ENCODE assay signal across 8 cellular contexts in genomic region chr7:36440880-36441279, GRCh38. TPM values are rescaled to one million over a fixed set of nuclear protein-coding genes. Genes with fewer than 3 reads are reported as not detected.
A peak's percentile ranks its signal among the peaks of the same experiment; 100 is the strongest.
DNase-seq lines count a peak whose midpoint lies in the region; ATAC-seq and TF ChIP-seq lines count a peak whose summit lies in the region.

No MANE protein-coding gene starts in this region.

- no peak overlapping the region for H3K18ac ChIP-seq in IMR-90 (ENCODE audit: low read depth, low read length)

- peak; percentile 24 for TF ChIP-seq CTCF in CD4-positive, alpha-beta T cell (IDR thresholded peaks at IDR 0.05)
- TF ChIP-seq CTCF in IMR-90 (conservative IDR thresholded peaks at IDR 0.05; ENCODE audit: low read depth, low read length) (peak; percentile 56), WERI-Rb-1 (IDR thresholded peaks at IDR 0.05; ENCODE audit: low read depth, low read length) (no peak)

- no peak overlapping the region for H3K4ac ChIP-seq in IMR-90 (ENCODE audit: low read depth, low read length)

- H3K9me3 ChIP-seq in CD4-positive, alpha-beta T cell (ENCODE audit: control insufficient read depth, low read length), result no peaks in the 10 kb centered on the region
- H3K9me3 ChIP-seq in IMR-90 (ENCODE audit: control insufficient read depth, insufficient read depth, low read length) (no peaks in the 10 kb centered on the region), WERI-Rb-1 (ENCODE audit: severe bottlenecking) (no peaks in the 10 kb centered on the region)

- peaks cover 7% of the 10 kb centered on the region; the same call in 1 of the 2 replicates for H3K36me3 ChIP-seq in IMR-90 (ENCODE audit: control insufficient read depth, insufficient read depth, low read length)
- peaks cover 35% of the 10 kb centered on the region for H3K36me3 ChIP-seq in WERI-Rb-1

- no peaks in the 10 kb centered on the region; the same call in 1 of the 2 replicates for H3K9me1 ChIP-seq in IMR-90 (ENCODE audit: insufficient read depth, low read length)

- H3K4me3 ChIP-seq in IMR-90 (ENCODE audit: insufficient read depth, low read depth, low read length), result no peak overlapping the region
- no peak overlapping the region for H3K4me3 ChIP-seq in WERI-Rb-1 (ENCODE audit: low read depth, low read length)

- no peak overlapping the region for H3K4me2 ChIP-seq in IMR-90 (ENCODE audit: low read depth, low read length)

- TF ChIP-seq POLR2A in IMR-90 (IDR thresholded peaks at IDR 0.05; ENCODE audit: low read depth, low read length), result no peak

- WGBS in IMR-90 (ENCODE audit: extremely low coverage in 2 of 2, insufficient read length in 1 of 2), 2 experiments, result no CpG with 5 or more reads among the region's 3 CpGs

- H2AK9ac ChIP-seq in IMR-90 (replicated peaks; ENCODE audit: low read depth, low read length, poor library complexity), result no peak overlapping the region

- H3K9ac ChIP-seq in IMR-90 (ENCODE audit: low read depth, low read length), result no peak overlapping the region

- DNase-seq in CD4-positive, alpha-beta T cell, result no peak
- DNase-seq in IMR-90 (peak; percentile 46), WERI-Rb-1 (no peak), left lobe of liver (ENCODE audit: low spot score) (no peak)
- no peak for DNase-seq in effector CD4-positive, alpha-beta T cell

- H3K27ac ChIP-seq in CD4-positive, alpha-beta T cell (ENCODE audit: low read depth, low read length), result no peak overlapping the region
- H3K27ac ChIP-seq in IMR-90 (ENCODE audit: insufficient read depth, low read length) (no peak overlapping the region), WERI-Rb-1 (peak overlapping the region; percentile 65)

- ATAC-seq in CD4-positive, alpha-beta T cell (ENCODE audit: poor library complexity), result no peak
- ATAC-seq in IMR-90 (ENCODE audit: low read depth) (peak; percentile 82), left lobe of liver (peak; percentile 76), HG02840 (IDR thresholded peaks at IDR 0.05; ENCODE audit: low FRiP score, unreplicated experiment) (no peak), HG02981 (IDR thresholded peaks at IDR 0.05; ENCODE audit: unreplicated experiment) (no peak), HG03139 (IDR thresholded peaks at IDR 0.05; ENCODE audit: unreplicated experiment) (no peak)

- BruUV-seq in IMR-90 (replicated peaks; lab: Mats Ljungman, UMichigan), result no TSS peak

- H3K27me3 Mint-ChIP-seq in CD4-positive, alpha-beta T cell, result no peaks in the 10 kb centered on the region

- H4K20me1 ChIP-seq in IMR-90 (ENCODE audit: insufficient read depth, low read length), result no peaks in the 10 kb centered on the region

- no peaks in the 10 kb centered on the region for H3K27me3 ChIP-seq in CD4-positive, alpha-beta T cell (ENCODE audit: control insufficient read depth, insufficient read depth, low read length)
- H3K27me3 ChIP-seq in IMR-90 (ENCODE audit: control insufficient read depth, insufficient read depth, low read length), result no peaks in the 10 kb centered on the region
- H3K27me3 ChIP-seq in WERI-Rb-1 (ENCODE audit: insufficient read depth, low read depth, severe bottlenecking), result no peaks in the 10 kb centered on the region

- dilution Hi-C loops in IMR-90 (cut with HindIII; ENCODE audit: low sequenced_read_pairs, unreplicated experiment), result no loop called here

- H3K79me1 ChIP-seq in IMR-90 (ENCODE audit: low read depth in 1 of 2, low read length in 2 of 2), result peaks cover 28 to 40% of the 10 kb centered on the region in 2 experiments

- CTCF ChIA-PET in CD4-positive, alpha-beta T cell (lab: Charles Lee), result interaction anchor here (1.7 to 2.2 kb wide), 2 partner anchors 9 to 741 kb away, joined by 5 to 9 read pairs; no protein-coding TSS in a partner anchor
- CTCF ChIA-PET in IMR-90 (lab: Yijun Ruan, JAX), result interaction anchor here (0.5 to 1.8 kb wide), 12 partner anchors 9 to 757 kb away, joined by 3 to 10 read pairs (median 4); no protein-coding TSS in a partner anchor

- no peaks in the 10 kb centered on the region for H3K4me1 Mint-ChIP-seq in CD4-positive, alpha-beta T cell (ENCODE audit: low read depth)

- H2BK20ac ChIP-seq in IMR-90 (ENCODE audit: low read depth, low read length), result no peak overlapping the region

- H3K14ac ChIP-seq in IMR-90 (replicated peaks; ENCODE audit: low read depth, low read length), result no peak overlapping the region

- no peak overlapping the region for H3K4me3 Mint-ChIP-seq in CD4-positive, alpha-beta T cell

- H3K23ac ChIP-seq in IMR-90 (ENCODE audit: low read depth, low read length), result no peak overlapping the region

- no peak overlapping the region for H2AK5ac ChIP-seq in IMR-90 (ENCODE audit: low read depth, low read length)

- H2BK120ac ChIP-seq in IMR-90 (ENCODE audit: low read depth, low read length), result no peak overlapping the region

- H2BK15ac ChIP-seq in IMR-90 (ENCODE audit: low read depth, low read length), result no peak overlapping the region

- POLR2A ChIA-PET in CD4-positive, alpha-beta T cell (lab: Charles Lee), result interaction anchor here (1.0 kb wide), 1 partner anchor 741 kb away, joined by 4 read pairs; no protein-coding TSS in a partner anchor
- POLR2A ChIA-PET in IMR-90 (lab: Charles Lee; ENCODE audit: unreplicated experiment), result no interaction called here

- H2AFZ ChIP-seq in IMR-90 (replicated peaks; ENCODE audit: low read length, poor library complexity), result no peak overlapping the region

- H3K9me3 Mint-ChIP-seq in CD4-positive, alpha-beta T cell, result no peaks in the 10 kb centered on the region

- in situ Hi-C loops in IMR-90 (cut with MboI; ENCODE audit: low sequenced_read_pairs), result no loop called here

- H3K36me3 Mint-ChIP-seq in CD4-positive, alpha-beta T cell (ENCODE audit: low read depth), result no peaks in the 10 kb centered on the region

- TF ChIP-seq RAD21 in IMR-90 (IDR thresholded peaks at IDR 0.05; ENCODE audit: low read length), result peak; percentile 52

- H4K5ac ChIP-seq in IMR-90 (ENCODE audit: low read depth, low read length), result no peak overlapping the region

- no peak overlapping the region for H3K27ac Mint-ChIP-seq in CD4-positive, alpha-beta T cell

- peaks cover 1% of the 10 kb centered on the region; the same call in 1 of the 2 replicates for H3K4me1 ChIP-seq in IMR-90 (ENCODE audit: control insufficient read depth, insufficient read depth, low read length)

- no peak overlapping the region for H4K91ac ChIP-seq in IMR-90 (ENCODE audit: insufficient read depth, low read depth, low read length)

- no peak overlapping the region for H4K8ac ChIP-seq in IMR-90 (ENCODE audit: low read depth in 2 of 2, low read length in 2 of 2)

- no peak overlapping the region for H3K56ac ChIP-seq in IMR-90 (ENCODE audit: extremely low read depth, insufficient read depth, low read length)

- intact Hi-C loops in CD4-positive, alpha-beta T cell (cut with DNase I, micrococcal nuclease), result loop anchor here in 1 of 2 experiments (5.0 kb wide), 1 partner anchor 741 kb away; no protein-coding TSS in a partner anchor
- intact Hi-C loops in IMR-90 (cut with micrococcal nuclease), result loop anchor here (2.0 to 5.0 kb wide), 3 partner anchors 46 to 230 kb away; no protein-coding TSS in a partner anchor

- H2BK5ac ChIP-seq in IMR-90 (ENCODE audit: low read depth, low read length, poor library complexity, severe bottlenecking), result no peak overlapping the region

TF ChIP-seq in IMR-90, 13 proteins besides CTCF, POLR2A, EP300 and RAD21:
- TF ChIP-seq BHLHE40 (IDR thresholded peaks at IDR 0.05; ENCODE audit: low read depth, low read length) (no peak), SMC3 (IDR thresholded peaks at IDR 0.05; ENCODE audit: low read depth, low read length) (peak; percentile 42; the same call in 1 of the 2 replicates)

RNA-seq across cellular contexts. Expression of gene ANLN, which starts 51.2 kb away (rescaled TPM):
- 1 to 10 TPM in 1 of 2 experiments, under 1 TPM in 1; 0.33 to 1.1 TPM for total RNA-seq in CD4-positive, alpha-beta T cell
- total RNA-seq in IMR-90 (2012; rRNA removed), result 209 and 276 TPM in 2 replicates
- 50.9 and 60.5 TPM in 2 replicates for polyA plus RNA-seq in IMR-90 (2012; rRNA removed)
- polyA plus RNA-seq in IMR-90 (2012; cell fraction: cytosol; rRNA removed), result 4.1 and 7.7 TPM in 2 replicates
- polyA plus RNA-seq in IMR-90 (2012; cell fraction: nucleus; rRNA removed; ENCODE audit: low replicate concordance), result 16.9 and 102 TPM in 2 replicates
- 0.55 TPM for total RNA-seq in left lobe of liver

Comparison
In these comparisons a context has a peak if more than half of its experiments do, and no peak if none do; other contexts are left out.
1. ATAC-seq: peak in IMR-90 (single experiment) and left lobe of liver (single experiment); none in CD4-positive, alpha-beta T cell (single experiment), HG02840 (single experiment), HG02981 (single experiment) and HG03139 (single experiment).
2. RNA of gene ANLN, which starts 51.2 kb away (total RNA-seq): 209 to 276 TPM in IMR-90; 0.33 to 1.1 TPM in CD4-positive, alpha-beta T cell and 0.55 TPM in left lobe of liver (single experiment); every median in the first group is over 100 times any median in the second.